ENCODE assay signal across 8 cellular contexts in genomic region chr20:58652606-58653303, GRCh38. TPM values are rescaled to one million over a fixed set of nuclear protein-coding genes. Genes with fewer than 3 reads are reported as not detected.
DNase-seq lines count a peak whose midpoint lies in the region; ATAC-seq, FAIRE-seq and TF ChIP-seq lines count a peak whose summit lies in the region.

No MANE protein-coding gene starts in this region.

- no peak for TF ChIP-seq EP300 in H1 (IDR thresholded peaks at IDR 0.05; ENCODE audit: borderline replicate concordance in 1 of 2, low read depth in 2 of 2, low read length in 2 of 2)

- H3F3A ChIP-seq in PC-9 (ENCODE audit: insufficient read depth, low read depth), result peaks cover 12% of the 10 kb centered on the region

- peaks cover 19% of the 10 kb centered on the region for H3K23me2 ChIP-seq in H1 (ENCODE audit: low read depth, low read length)

- peak overlapping the region; percentile 85 for H4K5ac ChIP-seq in H1 (ENCODE audit: insufficient read length, low read depth, low read length)

- H2BK20ac ChIP-seq in H1 (ENCODE audit: low read length), result no peak overlapping the region

- H3K9me3 ChIP-seq in PC-9 (ENCODE audit: insufficient read depth, low read depth), result no peaks in the 10 kb centered on the region
- H3K9me3 ChIP-seq in H1 (ENCODE audit: insufficient read depth in 2 of 2, low read depth in 1 of 2, low read length in 1 of 2), result no peaks in the 10 kb centered on the region
- H3K9me3 ChIP-seq in pancreas, result no peaks in the 10 kb centered on the region

- H2BK15ac ChIP-seq in H1 (ENCODE audit: low read length), result no peak overlapping the region

- no peak overlapping the region for H3K23ac ChIP-seq in H1 (ENCODE audit: insufficient read length)

- H2AK5ac ChIP-seq in H1 (ENCODE audit: low read depth, low read length), result no peak overlapping the region

- peak overlapping the region; percentile 86 for H2BK120ac ChIP-seq in H1 (replicated peaks; ENCODE audit: low read depth, low read length)

- H2AFZ ChIP-seq in PC-9 (peak overlapping the region; percentile 89), H1 (ENCODE audit: low read length) (no peak overlapping the region)

- CTCF ChIA-PET in BJ (lab: Yijun Ruan, JAX) (interaction anchor here (0.6 to 6.2 kb wide), 5 partner anchors 34 to 946 kb away, joined by 3 to 42 read pairs (median 3); no protein-coding TSS in a partner anchor), PC-9 (lab: Charles Lee) (interaction anchor here (0.6 to 0.9 kb wide), 4 partner anchors 140 to 1329 kb away, joined by 3 to 15 read pairs (median 6); no protein-coding TSS in a partner anchor), H1 (lab: Charles Lee; ENCODE audit: partially characterized antibody) (interaction anchor here (0.6 to 3.0 kb wide), 6 partner anchors 16 to 735 kb away, joined by 3 to 34 read pairs (median 3); no protein-coding TSS in a partner anchor)

- BruUV-seq in PC-9 (replicated peaks; lab: Mats Ljungman, UMichigan), result TSS peak; percentile 44

- no peak for TF ChIP-seq RAD21 in H1 (IDR thresholded peaks at IDR 0.05 in 1 of 2, conservative IDR thresholded peaks at IDR 0.05 in 1 of 2; ENCODE audit: low read depth in 2 of 2, low read length in 2 of 2)

- H3K56ac ChIP-seq in H1 (replicated peaks; ENCODE audit: insufficient read length, low read depth, low read length), result peak overlapping the region; percentile 66

- peak overlapping the region; percentile 71 for H3K4ac ChIP-seq in H1 (replicated peaks; ENCODE audit: insufficient read length, low read depth, low read length)

- peak overlapping the region; percentile 84 for H4K91ac ChIP-seq in H1 (replicated peaks; ENCODE audit: insufficient read length, low read length)

- TF ChIP-seq POLR2A in H1 (IDR thresholded peaks at IDR 0.05; ENCODE audit: control extremely low read depth in 1 of 2, low read depth in 2 of 2, low read length in 2 of 2), result no peak

- H2BK12ac ChIP-seq in H1 (ENCODE audit: low read depth, low read length), result peak overlapping the region; percentile 51

- FAIRE-seq in H1 (lab: Jason Lieb, UNC) (no peak), pancreas (lab: Jason Lieb, UNC) (no peak)

- peak; percentile 11 for ATAC-seq in GM21786 (IDR thresholded peaks at IDR 0.05; ENCODE audit: unreplicated experiment)
- ATAC-seq in pancreas, result peak in 1 of 4 donors; percentile 8
- no peak for ATAC-seq in HG03571 (IDR thresholded peaks at IDR 0.05; ENCODE audit: unreplicated experiment)

- no peak overlapping the region for H3K14ac ChIP-seq in H1 (ENCODE audit: insufficient read length)

- peak overlapping the region; percentile 93 for H3K18ac ChIP-seq in H1 (ENCODE audit: extremely low read depth, low read length)

- H3K79me2 ChIP-seq in PC-9 (ENCODE audit: low read depth), result peaks cover 67% of the 10 kb centered on the region
- peaks cover 25 to 63% of the 10 kb centered on the region in 2 experiments for H3K79me2 ChIP-seq in H1 (ENCODE audit: control insufficient read depth in 1 of 2, insufficient read depth in 2 of 2, low read length in 2 of 2)

- H4K8ac ChIP-seq in H1 (ENCODE audit: extremely low read depth, insufficient read depth, low read length), result 0 out of 2 replicates have a peak overlapping the region, but pooled peaks have one; percentile 46

- H3K36me3 ChIP-seq in BJ (ENCODE audit: control insufficient read depth, insufficient read depth, low read length) (no peaks in the 10 kb centered on the region), PC-9 (ENCODE audit: low read depth) (peaks cover 18% of the 10 kb centered on the region), H1 (ENCODE audit: control insufficient read depth in 2 of 4, insufficient read depth in 4 of 4, low read length in 3 of 4) (peaks cover 0 to 3% (median 0%) of the 10 kb centered on the region in 4 experiments; a peak in 1 of 8 replicates), pancreas (no peaks in the 10 kb centered on the region)

- H3K27me3 ChIP-seq in BJ (ENCODE audit: control insufficient read depth, insufficient read depth, low read length) (no peaks in the 10 kb centered on the region), PC-9 (ENCODE audit: insufficient read depth, low read depth) (no peaks in the 10 kb centered on the region), H1 (replicated peaks in 1 of 4; ENCODE audit: control insufficient read depth in 3 of 4, extremely low read depth in 1 of 4, insufficient read depth in 3 of 4, low read length in 3 of 4) (peaks cover 0 to 3% (median 0%) of the 10 kb centered on the region in 4 experiments; a peak in 2 of 7 replicates), pancreas (no peaks in the 10 kb centered on the region)

- peak overlapping the region; percentile 39 to 77 (median 70) for H3K9ac ChIP-seq in H1 (replicated peaks in 1 of 4; ENCODE audit: extremely low read depth in 1 of 4, low read depth in 3 of 4, low read length in 3 of 4)

- intact Hi-C loops in PC-9 (cut with micrococcal nuclease; ENCODE audit: unreplicated experiment) (loop anchor here (5.0 to 10.0 kb wide), 4 partner anchors 168 to 415 kb away; partner anchors contain the start of genes GNAS and GNAS-AS1), pancreas (cut with DNase I) (no loop called here)

- POLR2A ChIA-PET in BJ (lab: Charles Lee) (interaction anchor here (0.6 kb wide), 2 partner anchors 139 to 202 kb away, joined by 3 read pairs; no protein-coding TSS in a partner anchor), PC-9 (lab: Charles Lee; ENCODE audit: unreplicated experiment) (no interaction called here), H1 (lab: Charles Lee; ENCODE audit: partially characterized antibody) (interaction anchor here (0.6 to 11.7 kb wide), 19 partner anchors 9 to 382 kb away, joined by 3 to 242 read pairs (median 10); partner anchors contain the start of genes APCDD1L, GNAS and NPEPL1)

- peak overlapping the region; percentile 76 for H2BK5ac ChIP-seq in H1 (ENCODE audit: low read depth, low read length)

- TF ChIP-seq CTCF in BJ (IDR thresholded peaks at IDR 0.05; ENCODE audit: insufficient read depth, low read depth, low read length) (no peak), PC-9 (conservative IDR thresholded peaks at IDR 0.05) (no peak), H1 (IDR thresholded peaks at IDR 0.05; ENCODE audit: control extremely low read depth in 1 of 3, insufficient read depth in 1 of 3, low read depth in 1 of 3, low read length in 3 of 3) (no peak), pancreas (IDR thresholded peaks at IDR 0.05) (no peak)

- no peaks in the 10 kb centered on the region for H3K9me2 ChIP-seq in PC-9 (ENCODE audit: insufficient read depth)

- H4K20me1 ChIP-seq in PC-9 (ENCODE audit: insufficient read depth), result peaks cover 38% of the 10 kb centered on the region
- no peaks in the 10 kb centered on the region for H4K20me1 ChIP-seq in H1 (replicated peaks in 1 of 2; ENCODE audit: control insufficient read depth in 1 of 2, insufficient read depth in 2 of 2, low read length in 2 of 2)

- H3K4me2 ChIP-seq in PC-9, result peak overlapping the region; percentile 83
- H3K4me2 ChIP-seq in H1 (ENCODE audit: insufficient read depth in 1 of 2, low read depth in 2 of 2, low read length in 2 of 2), result peak overlapping the region; percentile 86 to 91

- H3K79me1 ChIP-seq in H1 (ENCODE audit: low read depth, low read length), result no peaks in the 10 kb centered on the region

- H3K4me1 ChIP-seq in PC-9 (replicated peaks; ENCODE audit: insufficient read depth), result peaks cover 22% of the 10 kb centered on the region
- peaks cover 9 to 12% (median 11%) of the 10 kb centered on the region in 4 experiments; a peak in 6 of 7 replicates for H3K4me1 ChIP-seq in H1 (replicated peaks in 1 of 4; ENCODE audit: control insufficient read depth in 3 of 4, insufficient read depth in 4 of 4, low read length in 3 of 4)
- H3K4me1 ChIP-seq in pancreas, result peaks cover 29 to 44% (median 38%) of the 10 kb centered on the region in 3 donors

- peak overlapping the region; percentile 80 for H3K4me3 ChIP-seq in BJ (ENCODE audit: low read depth, low read length)
- H3K4me3 ChIP-seq in PC-9, result peak overlapping the region; percentile 95
- peak overlapping the region; percentile 63 to 90 (median 82) for H3K4me3 ChIP-seq in H1 (ENCODE audit: extremely low read depth in 1 of 4, insufficient read depth in 2 of 4, low read depth in 3 of 4, low read length in 4 of 4)
- H3K4me3 ChIP-seq in pancreas, result peak overlapping the region; percentile 77 to 99 (median 90)

- WGBS in H1 (ENCODE audit: extremely low coverage in 1 of 2, insufficient coverage in 1 of 2, insufficient read length in 1 of 2, insufficient replicate concordance in 2 of 2, low coverage in 1 of 2, low lambda C conversion rate in 2 of 2, missing lambda C conversion rate in 1 of 2), 2 experiments, result 4% methylated on average over 12 of the region's 12 CpGs; no CpG with 5 or more reads in 1 of the 2 experiments
- WGBS in pancreas, 2 donors, result 3% methylated on average over 12 of the region's 12 CpGs

- no peak for DNase-seq in BJ (ENCODE audit: low read depth)
- DNase-seq in PC-9, result no peak
- DNase-seq in H1 (ENCODE audit: low read depth in 1 of 2, low spot score in 2 of 2), result no peak
- peak in 1 of 6 donors; percentile 8 for DNase-seq in pancreas
- DNase-seq in cortex of kidney (lab: John Stamatoyannopoulos, UW), result no peak
- no peak for DNase-seq in ureter (ENCODE audit: low spot score)

- H3K27ac ChIP-seq in PC-9, result peak overlapping the region; percentile 22; the same call in 1 of the 2 replicates
- H3K27ac ChIP-seq in H1 (ENCODE audit: low read depth, low read length), result peak overlapping the region; percentile 86
- peak overlapping the region; percentile 21 to 96 (median 88) for H3K27ac ChIP-seq in pancreas

RNA-seq across cellular contexts. Expression of gene STX16, which starts 1.7 kb away (rescaled TPM):
- polyA plus RNA-seq in BJ (2011; rRNA removed) (39.7 and 45.5 TPM in 2 replicates), H1 (2011; rRNA removed) (45.2 and 45.3 TPM in 2 replicates), pancreas (10 to 100 TPM; 58.5 to 67.0 TPM)
- polyA minus RNA-seq in BJ (2011; rRNA and poly(A)+ RNA removed), result 12.3 and 19.6 TPM in 2 replicates
- total RNA-seq in PC-9 (2021) (76.3 and 85.5 TPM in 2 replicates), pancreas (10 to 100 TPM; 17.9 to 33.4 (median 20.9) TPM), ureter (84.4 TPM)
- 61.6 and 64.4 TPM in 2 replicates for total RNA-seq in H1 (2021; fragmentation: NEBNext Ultra II Directional; extraction: Animal tissue kit (Norgen Biotek cat#: 25700))
- 87.2 TPM for polyA plus RNA-seq in H1 (2011; cell fraction: cytosol; rRNA removed)
- 65.1 TPM for polyA plus RNA-seq in H1 (2011; cell fraction: nucleus; rRNA removed)
- 67.7 to 88.0 TPM (median 78.0 TPM) in 4 replicates for polyA plus RNA-seq in H1 (2012, experiment 1 of 2)
- polyA plus RNA-seq in H1 (2012, experiment 2 of 2), result 9.0 TPM
- 60.8 TPM for polyA plus RNA-seq in H1 (2013, experiment 1 of 2)
- polyA plus RNA-seq in H1 (2013, experiment 2 of 2), result 50.5 TPM
- 45.0 and 48.5 TPM in 2 replicates for polyA minus RNA-seq in H1 (2011; rRNA and poly(A)+ RNA removed)
- polyA minus RNA-seq in H1 (2011; cell fraction: cytosol; rRNA and poly(A)+ RNA removed), result 32.7 TPM
- polyA minus RNA-seq in H1 (2011; cell fraction: nucleus; rRNA and poly(A)+ RNA removed), result 46.7 TPM

RNA-seq across cellular contexts. Expression of gene NPEPL1, which starts 39.8 kb away (rescaled TPM):
- 5.7 and 8.2 TPM in 2 replicates for polyA plus RNA-seq in BJ (2011; rRNA removed)
- 4.2 and 7.3 TPM in 2 replicates for polyA minus RNA-seq in BJ (2011; rRNA and poly(A)+ RNA removed)
- 24.0 and 36.9 TPM in 2 replicates for total RNA-seq in PC-9 (2021)
- 26.7 and 26.8 TPM in 2 replicates for total RNA-seq in H1 (2021; fragmentation: NEBNext Ultra II Directional; extraction: Animal tissue kit (Norgen Biotek cat#: 25700))
- polyA plus RNA-seq in H1 (2011; rRNA removed), result 12.4 and 26.3 TPM in 2 replicates
- polyA plus RNA-seq in H1 (2011; cell fraction: cytosol; rRNA removed), result 20.2 TPM
- polyA plus RNA-seq in H1 (2011; cell fraction: nucleus; rRNA removed), result 166 TPM
- 30.4 to 43.7 TPM (median 40.6 TPM) in 4 replicates for polyA plus RNA-seq in H1 (2012, experiment 1 of 2)
- polyA plus RNA-seq in H1 (2012, experiment 2 of 2), result 20.7 TPM
- polyA plus RNA-seq in H1 (2013, experiment 1 of 2), result 16.9 TPM
- 14.3 TPM for polyA plus RNA-seq in H1 (2013, experiment 2 of 2)
- polyA minus RNA-seq in H1 (2011; rRNA and poly(A)+ RNA removed), result 7.0 and 9.4 TPM in 2 replicates
- 9.7 TPM for polyA minus RNA-seq in H1 (2011; cell fraction: cytosol; rRNA and poly(A)+ RNA removed)
- polyA minus RNA-seq in H1 (2011; cell fraction: nucleus; rRNA and poly(A)+ RNA removed), result 37.9 TPM
- 10 to 100 TPM; 12.4 to 18.1 (median 17.3) TPM for total RNA-seq in pancreas
- 10 to 100 TPM; 73.8 to 77.8 TPM for polyA plus RNA-seq in pancreas
- total RNA-seq in ureter, result 50.4 TPM

Comparison
In these comparisons a context has a peak if more than half of its experiments do, and no peak if none do; other contexts are left out.
1. H3K27ac ChIP-seq: peak in every context shown above with its lines; median percentile 88 in pancreas; 86 in H1; 22 in PC-9.